Comparison of ENCODE assay signal across 8 cellular contexts in the genomic region with DNA sequence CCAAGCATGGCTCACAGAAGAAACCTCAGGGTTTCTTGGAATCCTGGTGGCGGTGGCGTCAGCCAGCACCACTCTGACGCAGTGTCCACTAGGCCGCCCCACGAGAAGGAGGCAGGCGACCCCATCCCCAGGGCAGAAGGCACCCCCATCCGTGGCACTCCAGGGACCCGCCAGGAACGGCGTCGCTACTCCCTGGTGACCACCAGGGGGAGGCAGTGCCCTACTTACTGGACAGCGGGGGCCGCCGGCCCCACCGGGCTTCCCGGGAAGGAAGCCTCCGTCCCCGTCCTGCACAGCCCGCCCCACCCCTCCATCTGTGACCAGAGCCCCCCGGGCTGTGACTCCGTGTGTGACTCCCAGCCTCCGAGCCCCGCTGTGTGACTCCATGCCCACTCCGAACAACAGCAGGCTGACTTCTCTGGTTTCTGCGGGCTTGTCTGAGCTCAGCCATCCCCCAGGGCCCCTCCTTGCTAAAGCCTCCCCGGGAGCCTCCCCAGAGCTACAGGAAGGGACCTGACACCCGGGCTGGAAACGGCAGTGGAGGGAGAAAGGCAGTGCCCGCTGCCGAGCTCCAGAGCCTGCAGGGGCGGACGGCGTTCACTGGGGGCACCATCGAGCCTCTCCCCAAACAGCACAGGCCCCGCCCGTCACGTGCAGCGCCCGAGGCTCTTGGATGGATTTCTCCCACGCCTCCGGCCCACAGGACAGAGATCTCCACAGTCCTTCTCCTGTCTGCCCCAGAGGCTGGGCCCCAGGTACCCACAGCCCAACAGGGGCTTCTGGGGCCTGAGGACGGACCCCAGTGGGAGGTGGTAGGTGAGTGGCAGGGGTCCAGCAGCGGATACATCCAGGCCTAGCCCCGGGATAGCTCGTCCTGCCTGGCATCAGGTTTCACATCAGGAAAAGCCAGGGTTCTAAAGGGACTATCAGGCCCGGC. TPM values are rescaled to one million over a fixed set of nuclear protein-coding genes. Genes with fewer than 3 reads are reported as not detected.
DNase-seq lines count a peak whose midpoint lies in the region; ATAC-seq and TF ChIP-seq lines count a peak whose summit lies in the region.

No MANE protein-coding gene starts in this region.

- H3K9me3 Mint-ChIP-seq in MCF 10A (ENCODE audit: unreplicated experiment) = no peaks in the 10 kb centered on the region

- no peaks in the 10 kb centered on the region for H3K9me3 ChIP-seq in iPS-18c (ENCODE audit: control insufficient read depth, insufficient read depth, low read length)

- intact Hi-C loops in MCF 10A (cut with micrococcal nuclease) = loop anchor here (1.0 to 10.0 kb wide), 4 partner anchors 37 to 668 kb away; no protein-coding TSS in a partner anchor

- peak overlapping the region; percentile 82 for H3K4me3 Mint-ChIP-seq in MCF 10A (ENCODE audit: unreplicated experiment)

- TF ChIP-seq CTCF in VCaP (conservative IDR thresholded peaks at IDR 0.05) = peak; percentile 91
- TF ChIP-seq CTCF in MCF 10A (IDR thresholded peaks at IDR 0.05; ENCODE audit: unreplicated experiment) = peak; percentile 94

- peak; percentile 62 for ATAC-seq in HG02938 (IDR thresholded peaks at IDR 0.05; ENCODE audit: unreplicated experiment)
- no peak for ATAC-seq in GM18519 (IDR thresholded peaks at IDR 0.05; ENCODE audit: low FRiP score, unreplicated experiment)

- H3K27me3 Mint-ChIP-seq in MCF 10A (ENCODE audit: insufficient read depth, unreplicated experiment) = no peaks in the 10 kb centered on the region

- POLR2A ChIA-PET in MCF 10A (lab: Yijun Ruan, JAX) = interaction anchor here (0.6 to 3.2 kb wide), 9 partner anchors 37 to 1743 kb away, joined by 3 to 19 read pairs (median 3); a partner anchor contains a TSS

- peaks cover 11% of the 10 kb centered on the region for H3K4me1 Mint-ChIP-seq in MCF 10A (ENCODE audit: insufficient read depth, unreplicated experiment)

- H3K27ac ChIP-seq in VCaP = peak overlapping the region; percentile 81

- CTCF ChIA-PET in MCF 10A (lab: Yijun Ruan, JAX) = interaction anchor here (0.6 to 8.3 kb wide), 46 partner anchors 8 to 1664 kb away, joined by 3 to 87 read pairs (median 4); a partner anchor contains a TSS

- DNase-seq in EL (peak; percentile 98), NCI-H2171 treated with DMSO at 0.1 percent for 48 hours (lab: John Stamatoyannopoulos, UW) (peak; percentile 96), MCF 10A (ENCODE audit: unreplicated experiment) (peak; percentile 86), skeletal muscle cell (ENCODE audit: low read depth) (peak; percentile 73)

- H3K4me3 ChIP-seq in iPS-18c (ENCODE audit: insufficient read depth, low read depth, low read length) = peak overlapping the region; percentile 73
- H3K4me3 ChIP-seq in skeletal muscle cell (ENCODE audit: low read depth, low read length) = peak overlapping the region; percentile 59

- H3K36me3 Mint-ChIP-seq in MCF 10A (ENCODE audit: insufficient read depth, unreplicated experiment) = no peaks in the 10 kb centered on the region

- peak overlapping the region; percentile 76 for H3K27ac Mint-ChIP-seq in MCF 10A (ENCODE audit: low read depth, unreplicated experiment)

- BruUV-seq in MCF 10A (replicated peaks; lab: Mats Ljungman, UMichigan) = no TSS peak

RNA-seq across cellular contexts. Expression of a gene that starts 21.1 kb away (rescaled TPM):
- total RNA-seq in MCF 10A (2022) = 0.19 and 1.9 TPM in 2 replicates

RNA-seq across cellular contexts. Expression of a gene that starts 35.5 kb away (rescaled TPM):
- 292 and 397 TPM in 2 replicates for total RNA-seq in MCF 10A (2022)

RNA-seq across cellular contexts. Expression of a gene that starts 35.8 kb away (rescaled TPM):
- total RNA-seq in MCF 10A (2022) = 14.0 and 14.6 TPM in 2 replicates
